In genomic region chr2:151339168-151339567, GRCh38 we compare ENCODE assay signal across 19 cellular contexts. TPM values are rescaled to one million over a fixed set of nuclear protein-coding genes. Genes with fewer than 3 reads are reported as not detected.
DNase-seq lines count a peak whose midpoint lies in the region; ATAC-seq, FAIRE-seq and TF ChIP-seq lines count a peak whose summit lies in the region.
"Had no signal": no experiment of that assay in that cellular context is flagged by ENCODE, and none has a peak within 500 bp of the region (broad histone marks: within the 10 kb centered on the region; RNA-seq: fewer than 3 reads in every experiment).

No MANE protein-coding gene starts in this region.

- peaks cover 3% of the 10 kb centered on the region for H3K36me3 Mint-ChIP-seq in chondrocyte (ENCODE audit: low read depth)
- H3K36me3 Mint-ChIP-seq in stimulated activated memory B cell treated with anti-CD40 and anti-IgM and Interleukin-4, amounts not matched to agents 10 μg/mL and 1 μg/mL and 100 μg/mL, for 72 hours, result peaks cover 8% of the 10 kb centered on the region

- DNase-seq in Ammon's horn (ENCODE audit: low spot score) (peak; percentile 19), NCI-H1694 treated with DMSO at 0.1 percent for 48 hours (lab: John Stamatoyannopoulos, UW) (peak; percentile 74), chondrocyte (ENCODE audit: low spot score) (no peak), keratinocyte (ENCODE audit: low read depth, low spot score) (no peak), GM19238 (ENCODE audit: insufficient read length, low spot score) (no peak), NCI-H2029 (lab: John Stamatoyannopoulos, UW) (no peak)
- DNase-seq in central memory CD4-positive, alpha-beta T cell, result no peak
- DNase-seq: amygdala; Calu3; NCI-H510A; nucleus accumbens; stimulated activated naive CD4-positive, alpha-beta T cell treated with Interleukin-2 at 50 U/mL for 16 hours; SW 1271 had no signal

- H3K4me1 Mint-ChIP-seq in chondrocyte (ENCODE audit: low read depth), result peaks cover 11% of the 10 kb centered on the region
- H3K4me1 Mint-ChIP-seq in stimulated activated memory B cell treated with anti-CD40 and anti-IgM and Interleukin-4, amounts not matched to agents 10 μg/mL and 1 μg/mL and 100 μg/mL, for 72 hours, result no peaks in the 10 kb centered on the region

- no peaks in the 10 kb centered on the region for H3K79me2 ChIP-seq in keratinocyte (ENCODE audit: control insufficient read depth, insufficient read depth, low read length)

- H3K9me3 ChIP-seq in keratinocyte (ENCODE audit: control insufficient read depth, low read depth, low read length), result no peaks in the 10 kb centered on the region

- peak overlapping the region; percentile 17 for H2AFZ ChIP-seq in keratinocyte (ENCODE audit: control insufficient read depth, low read length)

- H3K27ac Mint-ChIP-seq in chondrocyte (ENCODE audit: unreplicated experiment), result peak overlapping the region; percentile 17
- no peak overlapping the region for H3K27ac Mint-ChIP-seq in stimulated activated memory B cell treated with anti-CD40 and anti-IgM and Interleukin-4, amounts not matched to agents 10 μg/mL and 1 μg/mL and 100 μg/mL, for 72 hours

- no peaks in the 10 kb centered on the region for H3K4me1 ChIP-seq in keratinocyte (ENCODE audit: control insufficient read depth, extremely low read depth, insufficient read depth, low read length)

- no peak overlapping the region for H3K4me3 ChIP-seq in keratinocyte (ENCODE audit: control insufficient read depth in 2 of 3, extremely low read depth in 1 of 3, insufficient read depth in 2 of 3, low read depth in 1 of 3, low read length in 3 of 3)
- H3K4me3 ChIP-seq: skin epidermis had no signal

- H3K4me2 ChIP-seq in keratinocyte (ENCODE audit: control insufficient read depth, extremely low read depth, insufficient read depth, low read depth, low read length), result peak overlapping the region; percentile 2

- ATAC-seq in stimulated activated memory B cell treated with anti-CD40 and anti-IgM and Interleukin-4, amounts not matched to agents 10 μg/mL and 1 μg/mL and 100 μg/mL, for 72 hours, result no peak

- FAIRE-seq in keratinocyte (lab: Jason Lieb, UNC), result no peak
- FAIRE-seq: GM18507, urothelium cell line had no signal

- peaks cover 11% of the 10 kb centered on the region for H3K9me3 Mint-ChIP-seq in chondrocyte (ENCODE audit: low read depth)
- H3K9me3 Mint-ChIP-seq in stimulated activated memory B cell treated with anti-CD40 and anti-IgM and Interleukin-4, amounts not matched to agents 10 μg/mL and 1 μg/mL and 100 μg/mL, for 72 hours, result peaks cover 9% of the 10 kb centered on the region

- no peaks in the 10 kb centered on the region for H3K9me1 ChIP-seq in keratinocyte (ENCODE audit: control insufficient read depth, extremely low read depth, insufficient read depth, low read length)

- H3K27me3 ChIP-seq in keratinocyte (ENCODE audit: control insufficient read depth, extremely low read depth, insufficient read depth, low read length), result no peaks in the 10 kb centered on the region

- TF ChIP-seq CTCF in chondrocyte (IDR thresholded peaks at IDR 0.05), result no peak
- no peak for TF ChIP-seq CTCF in keratinocyte (optimal IDR thresholded peaks at IDR 0.05 in 1 of 3, IDR thresholded peaks at IDR 0.05 in 1 of 3, conservative IDR thresholded peaks at IDR 0.05 in 1 of 3; ENCODE audit: extremely low read depth in 1 of 3, insufficient read depth in 2 of 3, low read length in 3 of 3)

- H4K20me1 ChIP-seq in keratinocyte (ENCODE audit: control insufficient read depth, extremely low read depth, insufficient read depth, low read length), result no peaks in the 10 kb centered on the region

- H3K27me3 Mint-ChIP-seq in chondrocyte (ENCODE audit: low read depth), result no peaks in the 10 kb centered on the region
- peaks cover 27% of the 10 kb centered on the region for H3K27me3 Mint-ChIP-seq in stimulated activated memory B cell treated with anti-CD40 and anti-IgM and Interleukin-4, amounts not matched to agents 10 μg/mL and 1 μg/mL and 100 μg/mL, for 72 hours

- H3K4me3 Mint-ChIP-seq in chondrocyte (ENCODE audit: unreplicated experiment), result peak overlapping the region; percentile 24
- no peak overlapping the region for H3K4me3 Mint-ChIP-seq in stimulated activated memory B cell treated with anti-CD40 and anti-IgM and Interleukin-4, amounts not matched to agents 10 μg/mL and 1 μg/mL and 100 μg/mL, for 72 hours

- dilution Hi-C loops in keratinocyte (cut with MboI; ENCODE audit: extremely low pct_ligation_motif_present, low sequenced_read_pairs), result no loop called here

- H3K36me3 ChIP-seq in keratinocyte (ENCODE audit: control insufficient read depth in 2 of 2, extremely low read depth in 1 of 2, insufficient read depth in 2 of 2, low read length in 2 of 2), result no peaks in the 10 kb centered on the region

- H3K9ac ChIP-seq in keratinocyte (ENCODE audit: control insufficient read depth, extremely low read depth, insufficient read depth, low read length), result no peak overlapping the region

- H3K27ac ChIP-seq in keratinocyte (ENCODE audit: control insufficient read depth, insufficient read depth, low read length), result no peak overlapping the region
- H3K27ac ChIP-seq: skin epidermis, VCaP had no signal

RNA-seq across cellular contexts. Expression of gene TNFAIP6, which starts 18.2 kb away (rescaled TPM):
- total RNA-seq in chondrocyte, result 4.1 to 7.4 TPM (median 4.2 TPM) in 3 replicates
- polyA plus RNA-seq in keratinocyte, result 0.12 to 0.21 TPM in 2 of 3 replicates, not detected in the other
- not detected for polyA plus RNA-seq in keratinocyte (2011; ENCODE audit: low read depth)
- 0.05 TPM in 1 of 2 replicates, not detected in the other for polyA plus RNA-seq in keratinocyte (2011; cell fraction: cytosol; rRNA removed)
- 0.47 and 0.48 TPM in 2 replicates for polyA plus RNA-seq in keratinocyte (2011; cell fraction: nucleus; rRNA removed)
- not detected in 2 replicates for polyA plus RNA-seq in keratinocyte (2012; ENCODE audit: low replicate concordance)
- polyA minus RNA-seq in keratinocyte, result not detected in 3 replicates
- polyA minus RNA-seq in keratinocyte (2011; cell fraction: cytosol; rRNA and poly(A)+ RNA removed), result not detected
- polyA minus RNA-seq in keratinocyte (2011; cell fraction: nucleus; rRNA and poly(A)+ RNA removed), result not detected in 2 replicates
- total RNA-seq: dermis microvascular lymphatic vessel endothelial cell had no signal

RNA-seq across cellular contexts. Expression of gene NMI, which starts 49.7 kb away (rescaled TPM):
- total RNA-seq in chondrocyte, result 9.4 to 11.7 TPM (median 9.9 TPM) in 3 replicates
- 3.5 to 8.3 TPM (median 7.1 TPM) in 3 replicates for polyA plus RNA-seq in keratinocyte
- polyA plus RNA-seq in keratinocyte (2011; ENCODE audit: low read depth), result 2.3 TPM
- 4.9 and 6.6 TPM in 2 replicates for polyA plus RNA-seq in keratinocyte (2011; cell fraction: cytosol; rRNA removed)
- 3.6 and 4.2 TPM in 2 replicates for polyA plus RNA-seq in keratinocyte (2011; cell fraction: nucleus; rRNA removed)
- 2.6 and 9.1 TPM in 2 replicates for polyA plus RNA-seq in keratinocyte (2012; ENCODE audit: low replicate concordance)
- 0.82 to 2.3 TPM in 2 of 3 replicates, not detected in the other for polyA minus RNA-seq in keratinocyte
- polyA minus RNA-seq in keratinocyte (2011; cell fraction: cytosol; rRNA and poly(A)+ RNA removed), result 3.5 TPM
- 1.2 and 1.9 TPM in 2 replicates for polyA minus RNA-seq in keratinocyte (2011; cell fraction: nucleus; rRNA and poly(A)+ RNA removed)

Comparison
In these comparisons a context has a peak if more than half of its experiments do, and no peak if none do; other contexts are left out.
1. DNase-seq: peak in Ammon's horn (single experiment) and NCI-H1694 treated with DMSO at 0.1 percent for 48 hours (single experiment); none in chondrocyte (single experiment), keratinocyte (single experiment), central memory CD4-positive, alpha-beta T cell (single experiment), GM19238 (single experiment) and NCI-H2029 (single experiment).